In the genomic region with DNA sequence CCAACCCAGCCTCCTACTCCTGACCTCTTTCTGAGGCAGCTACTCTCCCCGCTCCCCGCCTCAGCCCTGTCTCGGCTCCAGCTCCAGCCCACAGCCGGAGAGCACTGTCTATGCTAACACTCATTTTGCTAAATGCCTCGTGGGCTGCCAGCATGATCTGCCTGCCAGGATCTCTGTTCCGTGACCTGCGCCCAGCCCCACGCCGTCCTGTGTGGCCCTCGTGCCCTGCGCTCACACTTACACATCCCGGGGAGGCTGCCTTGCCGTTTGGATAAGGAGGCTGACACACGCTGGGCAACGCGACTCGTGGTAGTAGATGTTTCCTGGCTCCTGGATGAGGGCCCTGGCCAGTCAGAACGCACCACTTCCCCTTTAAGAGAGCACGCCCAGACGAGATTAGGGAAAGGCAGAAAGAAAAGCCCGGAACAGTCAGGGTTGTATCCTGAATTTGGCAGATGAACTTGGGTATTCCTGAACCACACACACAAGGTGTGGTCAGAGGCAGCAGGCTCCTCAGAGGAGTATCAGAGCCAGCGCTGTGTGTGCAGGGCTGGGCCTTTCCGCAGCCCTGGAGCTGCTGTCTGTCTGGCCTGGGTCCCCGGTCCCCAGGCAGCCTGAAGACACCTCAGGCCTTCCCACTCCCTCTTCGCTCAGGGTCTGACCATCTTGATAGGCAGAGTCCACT, we compare ENCODE assay signal across 8 cellular contexts.
DNase-seq lines count a peak whose midpoint lies in the region; ATAC-seq and TF ChIP-seq lines count a peak whose summit lies in the region.

No MANE protein-coding gene starts in this region.

- H3K27me3 ChIP-seq in body of pancreas (no peaks in the 10 kb centered on the region), right lobe of liver (no peaks in the 10 kb centered on the region)

- TF ChIP-seq CTCF in AG09309 (IDR thresholded peaks at IDR 0.05; ENCODE audit: control insufficient read depth, insufficient read depth, low read depth, low read length, missing control alignments) (no peak), body of pancreas (IDR thresholded peaks at IDR 0.05) (no peak), right lobe of liver (IDR thresholded peaks at IDR 0.05) (no peak)

- H3K27ac ChIP-seq in body of pancreas: peak overlapping the region in 3 of 4 donors; percentile 42 to 59 (median 54)
- peak overlapping the region; percentile 62 to 78 (median 71) for H3K27ac ChIP-seq in right lobe of liver

- H3K4me3 ChIP-seq in AG09309 (ENCODE audit: control insufficient read depth, low read depth, low read length): peak overlapping the region; percentile 25
- H3K4me3 ChIP-seq in body of pancreas: no peak overlapping the region
- H3K4me3 ChIP-seq in right lobe of liver: peak overlapping the region; percentile 33 to 53 (median 42)

- intact Hi-C loops in body of pancreas (cut with DNase I) (no loop called here), right lobe of liver (cut with DNase I) (no loop called here)

- H3K4me1 ChIP-seq in body of pancreas (peaks cover 52% of the 10 kb centered on the region), right lobe of liver (peaks cover 0 to 88% (median 40%) of the 10 kb centered on the region in 4 donors)

- 16 to 41% methylated on average over 12 to 25 of the region's 25 CpGs for WGBS in body of pancreas, 2 donors
- 11% methylated on average over 12 of the region's 25 CpGs for WGBS in right lobe of liver (ENCODE audit: insufficient coverage, low coverage, low lambda C conversion rate, missing lambda C conversion rate)

- peak; percentile 42 for ATAC-seq in GM19397 (IDR thresholded peaks at IDR 0.05; ENCODE audit: unreplicated experiment)
- peak; percentile 83 for ATAC-seq in body of pancreas
- peak; percentile 72 to 83 (median 76) for ATAC-seq in right lobe of liver
- no peak for ATAC-seq in HG03039 (IDR thresholded peaks at IDR 0.05; ENCODE audit: unreplicated experiment)

- DNase-seq in AG09309 (ENCODE audit: low read depth) (no peak), NCI-H446 treated with DMSO at 0.1 percent for 48 hours (lab: John Stamatoyannopoulos, UW) (peak; percentile 46), body of pancreas (peak; percentile 65 to 86 (median 78)), right lobe of liver (peak; percentile 82 to 94 (median 91)), stromal cell of bone marrow (ENCODE audit: low read depth) (peak; percentile 61), SW 1271 (lab: John Stamatoyannopoulos, UW) (no peak)

- H3K36me3 ChIP-seq in body of pancreas (replicated peaks in 1 of 2; ENCODE audit: insufficient read depth in 1 of 2, low read depth in 2 of 2) (no peaks in the 10 kb centered on the region), right lobe of liver (no peaks in the 10 kb centered on the region)

- H3K9me3 ChIP-seq in body of pancreas (no peaks in the 10 kb centered on the region), right lobe of liver (no peaks in the 10 kb centered on the region)

- TF ChIP-seq POLR2A in body of pancreas (IDR thresholded peaks at IDR 0.05) (peak in 2 of 3 donors; percentile 44 to 52), right lobe of liver (IDR thresholded peaks at IDR 0.05) (peak; percentile 52)

Comparison
In these comparisons a context has a peak if more than half of its experiments do, and no peak if none do; other contexts are left out.
1. DNase-seq: peak in NCI-H446 treated with DMSO at 0.1 percent for 48 hours (single experiment), body of pancreas (4 of 4), right lobe of liver (3 of 3) and stromal cell of bone marrow (single experiment); none in AG09309 (single experiment) and SW 1271 (0 of 2).
2. H3K4me3 ChIP-seq: peak in AG09309 (single experiment) and right lobe of liver (3 of 3); none in body of pancreas (0 of 2).